ENCODE assay signal across 8 cellular contexts in the genomic region with DNA sequence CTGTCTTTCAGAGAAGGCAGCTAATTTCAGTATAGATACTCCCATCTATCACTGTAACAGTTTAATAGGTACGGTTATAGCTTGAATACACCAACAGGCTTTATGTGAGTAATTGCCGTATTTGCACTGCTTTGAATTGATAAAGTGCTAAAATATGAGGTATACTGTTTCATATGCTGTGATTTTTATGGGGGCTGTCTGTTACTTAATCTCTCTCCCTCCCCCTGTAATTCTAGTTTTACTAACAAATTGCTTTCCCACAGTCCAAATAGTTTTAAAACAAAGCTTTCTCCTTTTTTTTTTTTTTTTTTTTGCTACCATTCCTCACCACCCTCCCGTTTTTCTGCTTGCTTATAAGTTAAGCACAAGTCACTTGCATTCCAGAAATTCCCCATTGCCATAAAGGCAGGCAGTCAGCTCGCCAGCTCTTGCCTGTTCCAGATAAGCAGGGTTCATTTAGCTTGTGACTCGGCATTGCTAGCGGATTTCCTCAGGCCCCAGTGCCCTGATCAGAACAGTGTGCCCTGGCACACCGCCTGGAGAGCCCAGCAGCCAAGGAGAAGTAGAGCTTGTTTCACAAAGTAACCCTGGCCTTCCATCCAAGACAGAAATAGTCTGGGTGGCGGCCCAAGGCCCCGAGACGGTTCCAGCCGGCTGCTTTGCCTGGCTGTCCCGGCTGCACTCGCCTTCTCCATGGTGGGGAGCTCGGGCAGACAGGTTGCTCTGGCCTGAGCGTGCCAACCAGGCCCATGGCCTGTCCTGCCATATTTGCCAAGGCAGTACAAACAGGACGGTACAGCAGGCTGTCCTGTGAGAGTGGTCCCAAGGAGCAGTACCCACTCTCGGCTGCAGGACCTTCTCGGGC. TPM values are rescaled to one million over a fixed set of nuclear protein-coding genes. Genes with fewer than 3 reads are reported as not detected.
A peak's percentile ranks its signal among the peaks of the same experiment; 100 is the strongest.
DNase-seq lines count a peak whose midpoint lies in the region; ATAC-seq lines count a peak whose summit lies in the region.

No MANE protein-coding gene starts in this region.

- no peak overlapping the region for H3K4me3 Mint-ChIP-seq in activated CD4-positive, alpha-beta T cell treated with anti-CD3 and anti-CD28 coated beads, Interleukin-2, amount 10 ng/mL, durations not matched to agents 7 days and 5 days

- ATAC-seq in sciatic nerve (peak; percentile 89), HG02610 (IDR thresholded peaks at IDR 0.05; ENCODE audit: unreplicated experiment) (no peak)

- H3K4me1 ChIP-seq in HUES64 (ENCODE audit: insufficient read depth, low read length): peaks cover 37% of the 10 kb centered on the region

- H3K27ac Mint-ChIP-seq in activated CD4-positive, alpha-beta T cell treated with anti-CD3 and anti-CD28 coated beads, Interleukin-2, amount 10 ng/mL, durations not matched to agents 7 days and 5 days: no peak overlapping the region

- H3K36me3 Mint-ChIP-seq in activated CD4-positive, alpha-beta T cell treated with anti-CD3 and anti-CD28 coated beads, Interleukin-2, amount 10 ng/mL, durations not matched to agents 7 days and 5 days (ENCODE audit: low read depth): no peaks in the 10 kb centered on the region

- H3K27me3 Mint-ChIP-seq in activated CD4-positive, alpha-beta T cell treated with anti-CD3 and anti-CD28 coated beads, Interleukin-2, amount 10 ng/mL, durations not matched to agents 7 days and 5 days: no peaks in the 10 kb centered on the region

- H3K9me3 ChIP-seq in HUES64 (ENCODE audit: insufficient read depth, low read depth, low read length): no peaks in the 10 kb centered on the region

- H3K27ac ChIP-seq in HUES64 (ENCODE audit: low read depth, low read length): peak overlapping the region; percentile 72

- DNase-seq in T47D (ENCODE audit: low read depth in 1 of 2, low spot score in 1 of 2) (peak; percentile 32 to 69), iPS DF 19.7 (ENCODE audit: low read depth, low spot score) (peak; percentile 61), sciatic nerve (ENCODE audit: low spot score) (peak; percentile 92)
- no peak for DNase-seq in effector CD4-positive, alpha-beta T cell
- DNase-seq in activated CD8-positive, alpha-beta memory T cell treated with anti-CD3 and anti-CD28 coated beads, Interleukin-2, amount 50 U/mL, for 48 hours: no peak
- DNase-seq in activated CD4-positive, alpha-beta T cell treated with anti-CD3 and anti-CD28 coated beads, Interleukin-2, amount 10 ng/mL, durations not matched to agents 7 days and 5 days: no peak

- H3K4me3 ChIP-seq in HUES64 (ENCODE audit: low read length): no peak overlapping the region

- peaks cover 16% of the 10 kb centered on the region for H3K4me1 Mint-ChIP-seq in activated CD4-positive, alpha-beta T cell treated with anti-CD3 and anti-CD28 coated beads, Interleukin-2, amount 10 ng/mL, durations not matched to agents 7 days and 5 days

- H3K9ac ChIP-seq in HUES64 (ENCODE audit: low read depth, low read length): peak overlapping the region; percentile 36

- in situ Hi-C loops in T47D (cut with HindIII; ENCODE audit: low pct_unique_long_range_greater_than_20kb, low sequenced_read_pairs): no loop called here

- intact Hi-C loops in sciatic nerve (cut with DNase I): no loop called here

- POLR2A ChIA-PET in activated CD4-positive, alpha-beta T cell treated with anti-CD3 and anti-CD28 coated beads, Interleukin-2, amount 10 ng/mL, durations not matched to agents 7 days and 5 days (lab: Charles Lee): no interaction called here

- H3K36me3 ChIP-seq in HUES64 (ENCODE audit: insufficient read depth, low read length): no peaks in the 10 kb centered on the region; the same call in 1 of the 2 replicates

- H3K9me3 Mint-ChIP-seq in activated CD4-positive, alpha-beta T cell treated with anti-CD3 and anti-CD28 coated beads, Interleukin-2, amount 10 ng/mL, durations not matched to agents 7 days and 5 days: no peaks in the 10 kb centered on the region

- H3K27me3 ChIP-seq in HUES64 (ENCODE audit: insufficient read depth, low read length): no peaks in the 10 kb centered on the region

- CTCF ChIA-PET in activated CD4-positive, alpha-beta T cell treated with anti-CD3 and anti-CD28 coated beads, Interleukin-2, amount 10 ng/mL, durations not matched to agents 7 days and 5 days (lab: Charles Lee): interaction anchor here (0.6 to 2.6 kb wide), 10 partner anchors 9 to 315 kb away, joined by 3 to 8 read pairs (median 3); a partner anchor contains a TSS

- WGBS in HUES64: 68% methylated on average over 18 of the region's 18 CpGs

RNA-seq across cellular contexts. Expression of a gene that starts 43.5 kb away (rescaled TPM):
- polyA plus RNA-seq in HUES64 (2013, experiment 1 of 2): 4.2 TPM
- polyA plus RNA-seq in HUES64 (2013, experiment 2 of 2): 6.7 TPM
- total RNA-seq in sciatic nerve: 0.89 TPM
- not detected for total RNA-seq in activated CD4-positive, alpha-beta T cell treated with anti-CD3 and anti-CD28 coated beads, Interleukin-2, amount 10 ng/mL, durations not matched to agents 7 days and 5 days

Comparison
In these comparisons a context has a peak if more than half of its experiments do, and no peak if none do; other contexts are left out.
1. DNase-seq: peak in T47D (2 of 2), iPS DF 19.7 (single experiment) and sciatic nerve (single experiment); none in effector CD4-positive, alpha-beta T cell (single experiment), activated CD8-positive, alpha-beta memory T cell treated with anti-CD3 and anti-CD28 coated beads, Interleukin-2, amount 50 U/mL, for 48 hours (single experiment) and activated CD4-positive, alpha-beta T cell treated with anti-CD3 and anti-CD28 coated beads, Interleukin-2, amount 10 ng/mL, durations not matched to agents 7 days and 5 days (single experiment).